8 cellular contexts compared by ENCODE assay signal in the genomic region with DNA sequence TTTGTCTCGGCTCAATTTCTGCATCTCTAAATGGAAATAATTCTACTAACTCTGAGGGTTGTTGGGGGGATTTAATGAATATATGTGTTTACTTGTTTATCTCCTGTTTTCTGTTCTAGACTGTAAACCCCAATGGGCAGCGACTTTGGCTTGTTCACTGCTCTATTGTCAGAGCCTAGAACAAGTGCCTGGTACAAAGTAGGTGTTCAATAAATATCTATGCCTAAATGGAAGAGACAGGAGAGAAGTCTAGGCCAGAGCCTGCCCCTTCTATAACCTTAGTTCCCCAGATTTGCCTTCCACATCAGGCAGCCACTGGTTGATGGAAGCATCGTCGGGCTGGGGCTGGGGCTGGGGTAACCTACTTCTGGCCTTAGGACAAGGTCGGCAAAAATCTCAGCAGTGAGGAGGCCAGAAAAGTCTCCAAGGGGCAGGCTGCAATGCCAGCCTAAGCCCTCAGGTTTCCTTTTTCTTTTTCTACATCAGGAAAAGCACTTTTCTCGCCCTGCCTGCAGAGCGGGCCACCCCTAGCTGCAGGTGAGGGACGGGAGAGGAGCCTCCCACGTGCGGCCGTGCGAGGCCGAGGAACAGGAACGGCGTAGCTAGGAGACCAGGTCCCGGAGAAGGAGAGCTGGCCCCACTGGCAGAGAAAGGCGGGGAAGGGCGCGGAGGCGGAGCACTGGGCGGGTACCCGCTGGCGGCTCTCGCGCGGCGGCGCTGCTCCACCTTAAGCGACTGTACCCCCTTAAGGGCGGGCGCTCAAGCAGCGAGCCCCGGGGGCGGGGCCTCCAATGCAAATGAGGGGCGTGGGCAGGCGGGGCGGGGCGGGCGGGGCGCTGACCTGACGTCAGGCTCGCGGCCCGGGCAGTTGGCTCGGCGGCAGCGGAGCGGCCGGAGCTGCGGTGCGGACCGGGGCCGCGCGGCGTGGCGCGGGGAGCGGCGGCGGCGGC. TPM values are rescaled to one million over a fixed set of nuclear protein-coding genes. Genes with fewer than 3 reads are reported as not detected.
A peak's percentile ranks its signal among the peaks of the same experiment; 100 is the strongest.
DNase-seq lines count a peak whose midpoint lies in the region; ATAC-seq and TF ChIP-seq lines count a peak whose summit lies in the region.

A gene (plus strand): TSS at position 867 of the 950 bp plus-strand sequence. CDS start 98 bp downstream, outside the sequence.

- H3K27me3 ChIP-seq in MM.1S (replicated peaks; ENCODE audit: insufficient read depth, low read length) (no peaks in the 10 kb centered on the region), foreskin keratinocyte (no peaks in the 10 kb centered on the region), neuron (ENCODE audit: insufficient read depth, low read length) (no peaks in the 10 kb centered on the region)

- H3K4me2 ChIP-seq in MM.1S (ENCODE audit: low read depth, low read length) = peak within 1 kb of the TSS; percentile 93

- peak within 1 kb of the TSS; percentile 73 for H3K4me3 ChIP-seq in MM.1S (ENCODE audit: low read length)
- H3K4me3 ChIP-seq in neuron (ENCODE audit: low read length) = peak within 1 kb of the TSS; percentile 53

- no peak for TF ChIP-seq CTCF in MM.1S (IDR thresholded peaks at IDR 0.05; ENCODE audit: low read length)
- TF ChIP-seq CTCF in foreskin keratinocyte (conservative IDR thresholded peaks at IDR 0.05) = no peak

- peaks cover 30% of the 10 kb centered on the region for H3K4me1 ChIP-seq in MM.1S (ENCODE audit: low read length)
- peaks cover 13% of the 10 kb centered on the region for H3K4me1 ChIP-seq in foreskin keratinocyte
- H3K4me1 ChIP-seq in neuron (ENCODE audit: insufficient read depth, low read length) = peaks cover 26% of the 10 kb centered on the region

- H3K27ac ChIP-seq in MM.1S (ENCODE audit: low read length) (peak within 1 kb of the TSS; percentile 45; the same call in 1 of the 2 replicates), foreskin keratinocyte (no peak within 1 kb of the TSS)

- no peaks in the 10 kb centered on the region for H3K9me2 ChIP-seq in MM.1S (replicated peaks; ENCODE audit: insufficient read depth, low read length)

- peaks cover 30% of the 10 kb centered on the region for H3K79me2 ChIP-seq in MM.1S (ENCODE audit: low read length)

- H3K9me3 ChIP-seq in MM.1S (replicated peaks; ENCODE audit: insufficient read depth, low read length) (no peaks in the 10 kb centered on the region), neuron (ENCODE audit: low read length) (no peaks in the 10 kb centered on the region)

- H2AFZ ChIP-seq in MM.1S (ENCODE audit: low read length) = peak within 1 kb of the TSS; percentile 78
- peak within 1 kb of the TSS; percentile 62 for H2AFZ ChIP-seq in neuron (ENCODE audit: low read depth, low read length)

- DNase-seq in G401 (ENCODE audit: low spot score) (peak; percentile 97), HCEC 1CT (peak; percentile 89), MM.1S (peak; percentile 94), SHP77 treated with DMSO at 0.1 percent for 48 hours (lab: John Stamatoyannopoulos, UW) (peak; percentile 75), activated gamma-delta T cell treated with Interleukin-2 at 50 U/mL for 16 hours (peak; percentile 89), foreskin keratinocyte (peak; percentile 59 to 75), stromal cell of bone marrow (ENCODE audit: low read depth) (peak; percentile 82)

- no peaks in the 10 kb centered on the region for H3K36me3 ChIP-seq in MM.1S (replicated peaks; ENCODE audit: insufficient read depth, low read length)
- H3K36me3 ChIP-seq in neuron (ENCODE audit: insufficient read depth, low read length) = no peaks in the 10 kb centered on the region

- in situ Hi-C loops in G401 (cut with HindIII; ENCODE audit: low sequenced_read_pairs) = no loop called here

- no peaks in the 10 kb centered on the region for H4K20me1 ChIP-seq in MM.1S (ENCODE audit: insufficient read depth, low read length)

- peak within 1 kb of the TSS; percentile 50; the same call in 1 of the 2 replicates for H3K9ac ChIP-seq in MM.1S (ENCODE audit: low read length)

- H3F3A ChIP-seq in MM.1S (ENCODE audit: insufficient read depth, low read length) = peaks cover 14% of the 10 kb centered on the region; the same call in 1 of the 2 replicates

- ATAC-seq in foreskin keratinocyte = peak; percentile 87

RNA-seq across cellular contexts. Expression of the gene that starts here (rescaled TPM):
- 6.2 and 7.6 TPM in 2 replicates for total RNA-seq in G401 (2014; rRNA removed; shearing (Covaris generic))
- total RNA-seq in foreskin keratinocyte = 7.4 and 7.9 TPM in 2 replicates
- 3.2 and 3.7 TPM in 2 replicates for polyA plus RNA-seq in foreskin keratinocyte
